ENCODE assay signal across 8 cellular contexts in genomic region chr4:98260047-98260578, GRCh38. TPM values are rescaled to one million over a fixed set of nuclear protein-coding genes. Genes with fewer than 3 reads are reported as not detected.
DNase-seq lines count a peak whose midpoint lies in the region; ATAC-seq, FAIRE-seq and TF ChIP-seq lines count a peak whose summit lies in the region.

No MANE protein-coding gene starts in this region.

- peak overlapping the region; percentile 60 for H3K4me3 ChIP-seq in A549

- TF ChIP-seq RAD21 in A549 (conservative IDR thresholded peaks at IDR 0.05 in 1 of 2, IDR thresholded peaks at IDR 0.05 in 1 of 2) = no peak

- H3K27me3 Mint-ChIP-seq in progenitor cell of endocrine pancreas = no peaks in the 10 kb centered on the region

- peak overlapping the region; percentile 86 for H3K4me2 ChIP-seq in A549

- peaks cover 20% of the 10 kb centered on the region for H3K4me1 ChIP-seq in A549

- no peaks in the 10 kb centered on the region for H3K9me3 ChIP-seq in A549

- intact Hi-C loops in left ventricle myocardium superior (cut with micrococcal nuclease) = no loop called here

- TF ChIP-seq CTCF in A549 (IDR thresholded peaks at IDR 0.05) (no peak), progenitor cell of endocrine pancreas (IDR thresholded peaks at IDR 0.05; ENCODE audit: unreplicated experiment) (peak; percentile 7)

- H3K9me3 Mint-ChIP-seq in progenitor cell of endocrine pancreas (ENCODE audit: low read depth) = no peaks in the 10 kb centered on the region

- peaks cover 22% of the 10 kb centered on the region for H3K4me1 Mint-ChIP-seq in progenitor cell of endocrine pancreas (ENCODE audit: low read depth)

- TF ChIP-seq POLR2A in A549 (IDR thresholded peaks at IDR 0.05; ENCODE audit: low read length) = no peak

- 5% methylated on average over 10 of the region's 24 CpGs for WGBS in A549 (ENCODE audit: missing lambda C conversion rate)
- 0 to 3% (median 2%) methylated on average over 19 to 24 of the region's 24 CpGs for WGBS in adipose tissue, 3 donors

- peak; percentile 58 to 66 for ATAC-seq in A549
- peak; percentile 9 for ATAC-seq in GM18519 (IDR thresholded peaks at IDR 0.05; ENCODE audit: low FRiP score, unreplicated experiment)
- peak; percentile 16 for ATAC-seq in HG03039 (IDR thresholded peaks at IDR 0.05; ENCODE audit: unreplicated experiment)
- ATAC-seq in left ventricle myocardium superior = peak; percentile 42

- H3K36me3 Mint-ChIP-seq in progenitor cell of endocrine pancreas (ENCODE audit: insufficient read depth) = no peaks in the 10 kb centered on the region

- H3K27ac Mint-ChIP-seq in progenitor cell of endocrine pancreas = peak overlapping the region; percentile 98

- H3K27ac ChIP-seq in A549 = peak overlapping the region; percentile 90 to 99
- peak overlapping the region; percentile 76 for H3K27ac ChIP-seq in adipose tissue (ENCODE audit: low read depth, low read length)

- TF ChIP-seq EP300 in A549 (IDR thresholded peaks at IDR 0.05) = no peak

- FAIRE-seq in A549 (lab: Jason Lieb, UNC) = no peak

- CTCF ChIA-PET in A549 (lab: Yijun Ruan, JAX) = interaction anchor here (0.9 kb wide), 1 partner anchor 12 kb away, joined by 3 read pairs; no protein-coding TSS in a partner anchor

- DNase-seq in A549 (ENCODE audit: low read depth in 1 of 2, low spot score in 1 of 2) = peak in 1 of 2 experiments; percentile 36
- peak; percentile 68 for DNase-seq in NCI-H748 (lab: John Stamatoyannopoulos, UW; ENCODE audit: unreplicated experiment)
- no peak for DNase-seq in left ventricle myocardium superior
- peak; percentile 56 for DNase-seq in progenitor cell of endocrine pancreas (ENCODE audit: low spot score, unreplicated experiment)
- no peak for DNase-seq in SHP77 treated with DMSO at 0.1 percent for 48 hours (lab: John Stamatoyannopoulos, UW)

- POLR2A ChIA-PET in A549 (lab: Yijun Ruan, JAX) = interaction anchor here (0.8 to 2.1 kb wide), 10 partner anchors 12 to 1689 kb away, joined by 3 to 15 read pairs (median 6); partner anchors contain the start of genes ADH5, EIF4E, METAP1 and STPG2

- peak overlapping the region; percentile 93 for H3K4me3 Mint-ChIP-seq in progenitor cell of endocrine pancreas (ENCODE audit: low read depth)

TF ChIP-seq in A549, 52 proteins besides CTCF, POLR2A, EP300 and RAD21:
- no peak for TF ChIP-seq FOSB (CRISPR knock-in tag; IDR thresholded peaks at IDR 0.05)
- no peak for TF ChIP-seq MAZ (IDR thresholded peaks at IDR 0.05; ENCODE audit: borderline replicate concordance, low read depth, low read length)
- no peak for TF ChIP-seq ZNF302 (CRISPR knock-in tag; IDR thresholded peaks at IDR 0.05)
- no peak for TF ChIP-seq HMGXB4 (CRISPR knock-in tag; IDR thresholded peaks at IDR 0.05; ENCODE audit: borderline replicate concordance)
- TF ChIP-seq MYC (IDR thresholded peaks at IDR 0.05; ENCODE audit: borderline replicate concordance, low read length) = no peak
- no peak for TF ChIP-seq TP53 (CRISPR knock-in tag; IDR thresholded peaks at IDR 0.05)

RNA-seq across cellular contexts. Expression of gene RAP1GDS1, which starts 1.1 kb away (rescaled TPM):
- polyA plus RNA-seq in A549 (2011; rRNA removed) (30.7 and 31.6 TPM in 2 replicates), A549 (2017; fragmentation: RNase III; extraction: RNeasy Plus Mini Kit Qiagen cat#74134 plus additional on column Dnase treatment) (29.3 to 31.0 TPM (median 29.3 TPM) in 3 replicates), adipose tissue (10 to 100 TPM; 14.4 to 20.0 (median 18.5) TPM)
- polyA plus RNA-seq in A549 (2012; cell fraction: cytosol; rRNA removed) = 10.7 and 12.3 TPM in 2 replicates
- polyA plus RNA-seq in A549 (2012; cell fraction: nucleus; rRNA removed) = 5.9 and 6.4 TPM in 2 replicates
- polyA minus RNA-seq in A549 (2011; rRNA and poly(A)+ RNA removed) = 20.5 and 29.2 TPM in 2 replicates
- total RNA-seq in left ventricle myocardium superior (10.5 TPM), progenitor cell of endocrine pancreas (24.4 and 25.7 TPM in 2 replicates)

Comparison
In these comparisons a context has a peak if more than half of its experiments do, and no peak if none do; other contexts are left out.
1. ATAC-seq: peak in every context shown above with its lines; median percentile 62 in A549; 42 in left ventricle myocardium superior; 16 in HG03039; 9 in GM18519.
2. DNase-seq: peak in NCI-H748 (single experiment) and progenitor cell of endocrine pancreas (single experiment); none in left ventricle myocardium superior (single experiment) and SHP77 treated with DMSO at 0.1 percent for 48 hours (single experiment).